Comparison of ENCODE assay signal across 19 cellular contexts in the genomic region with DNA sequence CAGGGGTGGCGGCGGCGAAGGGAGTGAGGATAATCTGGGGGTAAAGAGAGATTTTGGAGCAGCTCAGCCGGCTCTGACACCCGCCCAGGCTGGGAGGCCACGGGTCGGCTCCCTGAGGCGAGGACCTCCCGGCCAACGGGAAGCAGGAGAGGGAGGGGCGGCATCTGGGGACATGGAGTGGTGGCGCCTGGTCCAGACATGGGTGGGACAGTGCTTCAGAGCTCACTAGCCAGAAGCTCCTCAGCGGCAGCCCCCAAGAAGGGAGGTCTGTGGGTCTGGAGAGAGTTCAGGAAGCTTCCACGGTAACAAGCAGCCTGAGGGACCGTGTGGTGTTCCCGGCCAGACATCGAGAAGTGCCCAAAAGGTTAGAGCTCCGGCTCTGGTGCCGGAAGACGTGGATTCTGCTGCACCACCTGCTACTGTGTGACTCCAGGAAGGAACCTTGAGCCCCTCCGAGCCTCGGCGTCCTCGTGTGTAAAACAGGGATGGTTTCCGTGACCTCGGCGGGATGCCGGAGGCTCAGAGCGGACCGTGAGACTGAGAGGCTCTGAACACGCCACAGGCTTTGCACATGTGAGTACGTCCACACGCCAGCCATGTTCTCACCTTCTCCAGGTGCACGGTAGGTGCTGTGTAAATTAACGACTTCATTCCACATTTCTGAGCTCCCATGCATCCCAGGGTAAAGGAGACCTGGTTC. TPM values are rescaled to one million over a fixed set of nuclear protein-coding genes. Genes with fewer than 3 reads are reported as not detected.
DNase-seq lines count a peak whose midpoint lies in the region; ATAC-seq and TF ChIP-seq lines count a peak whose summit lies in the region.
"Had no signal": no experiment of that assay in that cellular context is flagged by ENCODE, and none has a peak within 500 bp of the region (broad histone marks: within the 10 kb centered on the region; RNA-seq: fewer than 3 reads in every experiment).

No MANE protein-coding gene starts in this region.

- H3K27ac ChIP-seq in angular gyrus (ENCODE audit: low read depth, low read length) (peak overlapping the region; percentile 52), right cardiac atrium (ENCODE audit: low read length) (peak overlapping the region; percentile 5), neural progenitor cell (no peak overlapping the region)
- H3K27ac ChIP-seq: HL-60, SJSA1 had no signal

- ATAC-seq in right cardiac atrium, result peak in 1 of 2 donors; percentile 33

- H3K9me3 ChIP-seq in right cardiac atrium (ENCODE audit: control insufficient read depth, low read length), result no peaks in the 10 kb centered on the region
- H3K9me3 ChIP-seq in neural progenitor cell (ENCODE audit: low read depth), result no peaks in the 10 kb centered on the region
- H3K9me3 ChIP-seq: HAP-1, SJSA1 had no signal

- intact Hi-C loops in Calu3 (cut with micrococcal nuclease; ENCODE audit: unreplicated experiment) (no loop called here), right cardiac atrium (cut with DNase I) (loop anchor here in 2 of 4 donors (10.0 kb wide), 2 partner anchors 49 to 259 kb away; no protein-coding TSS in a partner anchor)

- H3K27me3 ChIP-seq in right cardiac atrium (ENCODE audit: control insufficient read depth, insufficient read depth), result no peaks in the 10 kb centered on the region
- H3K27me3 ChIP-seq in neural progenitor cell, result no peaks in the 10 kb centered on the region
- H3K27me3 ChIP-seq: SJSA1 had no signal

- DNase-seq in Calu3, result no peak
- DNase-seq in right cardiac atrium, result peak; percentile 18 to 68 (median 51)
- no peak for DNase-seq in neural progenitor cell (ENCODE audit: low spot score)
- DNase-seq in type B pancreatic cell (ENCODE audit: extremely low spot score, unreplicated experiment), result no peak
- no peak for DNase-seq in NK-92 (lab: John Stamatoyannopoulos, UW; ENCODE audit: unreplicated experiment)
- no peak for DNase-seq in hypothalamus (lab: John Stamatoyannopoulos, UW)
- DNase-seq in NCI-H748 (lab: John Stamatoyannopoulos, UW; ENCODE audit: unreplicated experiment), result no peak
- DNase-seq: C1 segment of cervical spinal cord, DMS153, NCI-H1417, NCI-H187 treated with DMSO at 0.1 percent for 48 hours, NCI-H2171, NCI-H446, NCI-H748 treated with DMSO at 0.1 percent for 48 hours, RPMI8226 had no signal

- H3K79me2 ChIP-seq in neural progenitor cell (ENCODE audit: low read depth), result no peaks in the 10 kb centered on the region

- no peak overlapping the region for H3K4me3 Mint-ChIP-seq in Calu3 (ENCODE audit: low read depth, unreplicated experiment)
- H3K4me3 Mint-ChIP-seq in neural progenitor cell, result peak overlapping the region; percentile 27
- H3K4me3 Mint-ChIP-seq in type B pancreatic cell, result no peak overlapping the region

- CTCF ChIA-PET in Calu3 (lab: Charles Lee), result no interaction called here

- H3K4me2 ChIP-seq in neural progenitor cell, result no peak overlapping the region

- H3K27ac Mint-ChIP-seq in Calu3 (ENCODE audit: unreplicated experiment) (peak overlapping the region; percentile 64), neural progenitor cell (no peak overlapping the region), type B pancreatic cell (no peak overlapping the region)

- no peaks in the 10 kb centered on the region for H3K4me1 ChIP-seq in right cardiac atrium (ENCODE audit: control insufficient read depth, insufficient read depth, low read length)
- no peaks in the 10 kb centered on the region for H3K4me1 ChIP-seq in neural progenitor cell
- H3K4me1 ChIP-seq: HAP-1, SJSA1 had no signal

- no peaks in the 10 kb centered on the region for H3K4me1 Mint-ChIP-seq in Calu3 (ENCODE audit: low read depth, unreplicated experiment)
- H3K4me1 Mint-ChIP-seq in neural progenitor cell, result peaks cover 14% of the 10 kb centered on the region
- peaks cover 9% of the 10 kb centered on the region for H3K4me1 Mint-ChIP-seq in type B pancreatic cell (ENCODE audit: unreplicated experiment)

- TF ChIP-seq CTCF in Calu3 (IDR thresholded peaks at IDR 0.05; ENCODE audit: unreplicated experiment) (no peak), neural progenitor cell (IDR thresholded peaks at IDR 0.05) (no peak), type B pancreatic cell (conservative IDR thresholded peaks at IDR 0.05) (no peak)

- H3K9ac ChIP-seq in neural progenitor cell, result no peak overlapping the region

- no TSS peak for BruUV-seq in Calu3 (replicated peaks; lab: Mats Ljungman, UMichigan)

- WGBS in right cardiac atrium, result 77% methylated on average over 35 of the region's 35 CpGs

- H3K27me3 Mint-ChIP-seq in Calu3 (ENCODE audit: unreplicated experiment) (no peaks in the 10 kb centered on the region), neural progenitor cell (ENCODE audit: insufficient read depth, low read depth) (peaks cover 6% of the 10 kb centered on the region), type B pancreatic cell (no peaks in the 10 kb centered on the region)

- H3K36me3 Mint-ChIP-seq in Calu3 (ENCODE audit: insufficient read depth, unreplicated experiment) (peaks cover 12% of the 10 kb centered on the region), neural progenitor cell (peaks cover 19% of the 10 kb centered on the region), type B pancreatic cell (peaks cover 14% of the 10 kb centered on the region)

- no peak overlapping the region for H2AFZ ChIP-seq in neural progenitor cell (replicated peaks)

- peaks cover 4% of the 10 kb centered on the region for H4K20me1 ChIP-seq in neural progenitor cell (ENCODE audit: low read depth)

- H3K4me3 ChIP-seq in right cardiac atrium (ENCODE audit: low read length) (no peak overlapping the region), neural progenitor cell (no peak overlapping the region)
- H3K4me3 ChIP-seq: HAP-1, SJSA1 had no signal

- H3K9me3 Mint-ChIP-seq in Calu3 (ENCODE audit: low read depth, unreplicated experiment) (no peaks in the 10 kb centered on the region), neural progenitor cell (no peaks in the 10 kb centered on the region), type B pancreatic cell (no peaks in the 10 kb centered on the region)

- H3F3A ChIP-seq in neural progenitor cell (ENCODE audit: low read depth), result peaks cover 7% of the 10 kb centered on the region

- no peaks in the 10 kb centered on the region for H3K36me3 ChIP-seq in neural progenitor cell

RNA-seq across cellular contexts. Expression of a gene that starts 56.9 kb away (rescaled TPM):
- 7.2 and 7.7 TPM in 2 replicates for total RNA-seq in Calu3 (2022)
- 10 to 100 TPM; 13.9 to 16.1 (median 14.4) TPM for total RNA-seq in right cardiac atrium
- polyA plus RNA-seq in right cardiac atrium, result 14.2 TPM
- total RNA-seq in neural progenitor cell (ENCODE audit: low replicate concordance), result 11.7 and 15.7 TPM in 2 replicates
- 16.2 and 20.1 TPM in 2 replicates for total RNA-seq in type B pancreatic cell (ENCODE audit: low replicate concordance)

Comparison
In these comparisons a context has a peak if more than half of its experiments do, and no peak if none do; other contexts are left out.
1. DNase-seq: peak in right cardiac atrium (3 of 3); none in Calu3 (single experiment), neural progenitor cell (single experiment), type B pancreatic cell (single experiment), NK-92 (single experiment), hypothalamus (0 of 51) and NCI-H748 (single experiment).